1 cellular context compared by ENCODE assay signal in the genomic region with DNA sequence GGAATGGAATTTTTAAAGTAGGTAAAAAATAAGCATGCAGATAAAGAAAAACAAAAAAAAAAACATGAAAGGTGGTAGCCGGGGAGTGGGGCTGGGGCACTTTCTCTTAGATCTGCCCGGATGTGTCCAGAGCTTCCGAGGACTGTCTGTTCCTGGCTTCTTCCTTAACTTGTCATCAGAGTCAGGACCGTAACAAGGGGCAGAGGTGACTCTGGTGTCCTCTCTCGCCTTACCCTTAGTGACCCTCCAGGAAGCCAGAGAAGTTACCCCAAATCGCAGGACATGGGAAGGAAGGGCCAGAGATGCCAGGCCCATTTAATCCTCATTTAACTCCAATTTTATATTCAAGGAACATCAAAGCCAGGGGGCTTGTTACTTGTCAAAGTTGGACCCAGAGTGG.
TF ChIP-seq lines count a peak whose summit lies in the region.

No MANE protein-coding gene starts in this region.

TF ChIP-seq in WTC11, 78 proteins besides CTCF, POLR2A, EP300 and RAD21 (continued from another document):
- TF ChIP-seq, protein P1, sequence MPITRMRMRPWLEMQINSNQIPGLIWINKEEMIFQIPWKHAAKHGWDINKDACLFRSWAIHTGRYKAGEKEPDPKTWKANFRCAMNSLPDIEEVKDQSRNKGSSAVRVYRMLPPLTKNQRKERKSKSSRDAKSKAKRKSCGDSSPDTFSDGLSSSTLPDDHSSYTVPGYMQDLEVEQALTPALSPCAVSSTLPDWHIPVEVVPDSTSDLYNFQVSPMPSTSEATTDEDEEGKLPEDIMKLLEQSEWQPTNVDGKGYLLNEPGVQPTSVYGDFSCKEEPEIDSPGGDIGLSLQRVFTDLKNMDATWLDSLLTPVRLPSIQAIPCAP (CRISPR knock-in tag; IDR thresholded peaks at IDR 0.05) = no peak
- TF ChIP-seq NFATC4 (CRISPR knock-in tag; IDR thresholded peaks at IDR 0.05) = no peak
- TF ChIP-seq ZNF138 (CRISPR knock-in tag; conservative IDR thresholded peaks at IDR 0.05) = no peak
- no peak for TF ChIP-seq ERG (CRISPR knock-in tag; IDR thresholded peaks at IDR 0.05)
- no peak for TF ChIP-seq ZNF219 (CRISPR knock-in tag; IDR thresholded peaks at IDR 0.05; ENCODE audit: borderline replicate concordance)
- TF ChIP-seq ELF4 (CRISPR knock-in tag; IDR thresholded peaks at IDR 0.05; ENCODE audit: low read depth) = no peak
- TF ChIP-seq PRRX2 (CRISPR knock-in tag; IDR thresholded peaks at IDR 0.05) = no peak
- TF ChIP-seq TEAD1 (CRISPR knock-in tag; IDR thresholded peaks at IDR 0.05) = no peak
- TF ChIP-seq ZNF263 (CRISPR knock-in tag; IDR thresholded peaks at IDR 0.05; ENCODE audit: low read depth) = no peak
